ENCODE assay signal across 15 cellular contexts in genomic region chr7:111384065-111384891, GRCh38.
A peak's percentile ranks its signal among the peaks of the same experiment; 100 is the strongest.
DNase-seq lines count a peak whose midpoint lies in the region; ATAC-seq and TF ChIP-seq lines count a peak whose summit lies in the region.
"Had no signal": no experiment of that assay in that cellular context is flagged by ENCODE, and none has a peak within 500 bp of the region (broad histone marks: within the 10 kb centered on the region; RNA-seq: fewer than 3 reads in every experiment).

No MANE protein-coding gene starts in this region.

- no peak overlapping the region for H2BK5ac ChIP-seq in mesenchymal stem cell (ENCODE audit: low read depth, low read length, poor library complexity, severe bottlenecking)

- no peaks in the 10 kb centered on the region for H3K36me3 ChIP-seq in mesenchymal stem cell (ENCODE audit: control insufficient read depth in 1 of 2, insufficient read depth in 2 of 2, low read depth in 1 of 2, low read length in 2 of 2)
- H3K36me3 ChIP-seq: tibial artery had no signal

- H2AK5ac ChIP-seq in mesenchymal stem cell (ENCODE audit: low read length, severe bottlenecking) = no peak overlapping the region

- no TSS peak for BruUV-seq in Calu3 (replicated peaks; lab: Mats Ljungman, UMichigan)

- H2BK15ac ChIP-seq in mesenchymal stem cell (ENCODE audit: low read depth, poor library complexity, severe bottlenecking) = no peak overlapping the region

- no peak overlapping the region for H3K14ac ChIP-seq in mesenchymal stem cell (ENCODE audit: low read length in 2 of 2)

- DNase-seq in Calu3 = no peak
- peak; percentile 5 for DNase-seq in NCI-H460 (ENCODE audit: extremely low read depth, low read depth)
- peak; percentile 83 for DNase-seq in epithelial cell of esophagus (ENCODE audit: low read depth)
- peak; percentile 29 for DNase-seq in mesenchymal stem cell
- DNase-seq in activated naive CD4-positive, alpha-beta T cell treated with anti-CD3 and anti-CD28 coated beads, Interleukin-2, amount 50 U/mL, for 16 hours = no peak
- no peak for DNase-seq in cerebellar nuclear complex (lab: John Stamatoyannopoulos, UW)
- DNase-seq: activated CD8-positive, alpha-beta memory T cell treated with anti-CD3 and anti-CD28 coated beads for 24 hours; activated naive CD4-positive, alpha-beta T cell treated with Interleukin-2 at 50 U/mL for 16 hours; DMS53; NCI-H1048; NCI-H345; psoas muscle; tibial artery had no signal

- H3K9ac ChIP-seq in mesenchymal stem cell (ENCODE audit: low read length) = peak overlapping the region; percentile 44

- WGBS in mesenchymal stem cell = 100% methylated on average over 2 of the region's 3 CpGs

- no peak overlapping the region for H4K8ac ChIP-seq in mesenchymal stem cell (ENCODE audit: low read length)

- H3K4me2 ChIP-seq in mesenchymal stem cell (ENCODE audit: low read length, poor library complexity, severe bottlenecking) = no peak overlapping the region

- H3K4me3 Mint-ChIP-seq in Calu3 (ENCODE audit: low read depth, unreplicated experiment) = no peak overlapping the region

- peaks cover 42% of the 10 kb centered on the region for H3K4me1 Mint-ChIP-seq in Calu3 (ENCODE audit: low read depth, unreplicated experiment)

- H3K9me3 ChIP-seq in mesenchymal stem cell (ENCODE audit: control insufficient read depth, low read length) = no peaks in the 10 kb centered on the region
- H3K9me3 ChIP-seq: psoas muscle, tibial artery had no signal

- no peak overlapping the region for H3K18ac ChIP-seq in mesenchymal stem cell (ENCODE audit: low read depth in 1 of 2, low read length in 2 of 2)

- H3K4me1 ChIP-seq in mesenchymal stem cell (ENCODE audit: control insufficient read depth, insufficient read depth, low read depth, low read length) = no peaks in the 10 kb centered on the region
- H3K4me1 ChIP-seq: psoas muscle had no signal

- H3K27me3 Mint-ChIP-seq in Calu3 (ENCODE audit: unreplicated experiment) = no peaks in the 10 kb centered on the region

- H3K27ac Mint-ChIP-seq in Calu3 (ENCODE audit: unreplicated experiment) = peak overlapping the region; percentile 3

- H3K36me3 Mint-ChIP-seq in Calu3 (ENCODE audit: insufficient read depth, unreplicated experiment) = no peaks in the 10 kb centered on the region

- no peak overlapping the region for H3K4me3 ChIP-seq in epithelial cell of esophagus (ENCODE audit: low read length)
- H3K4me3 ChIP-seq in mesenchymal stem cell (ENCODE audit: insufficient read depth in 1 of 2, low read depth in 1 of 2, low read length in 2 of 2) = no peak overlapping the region
- H3K4me3 ChIP-seq: psoas muscle, tibial artery had no signal

- H3K27ac ChIP-seq in mesenchymal stem cell (ENCODE audit: low read length, poor library complexity, severe bottlenecking) = no peak overlapping the region
- H3K27ac ChIP-seq: psoas muscle, tibial artery had no signal

- intact Hi-C loops in Calu3 (cut with micrococcal nuclease; ENCODE audit: unreplicated experiment) = no loop called here

- no peak for TF ChIP-seq CTCF in Calu3 (IDR thresholded peaks at IDR 0.05; ENCODE audit: unreplicated experiment)
- TF ChIP-seq CTCF in epithelial cell of esophagus (IDR thresholded peaks at IDR 0.05; ENCODE audit: insufficient read depth, low read depth, low read length, missing control alignments) = no peak

- no peaks in the 10 kb centered on the region for H3K79me1 ChIP-seq in mesenchymal stem cell (replicated peaks; ENCODE audit: low read length, poor library complexity, severe bottlenecking)

- H2BK120ac ChIP-seq in mesenchymal stem cell (ENCODE audit: low read depth, low read length) = no peak overlapping the region

- no peak overlapping the region for H2BK12ac ChIP-seq in mesenchymal stem cell (ENCODE audit: low read length in 2 of 2)

- no peak overlapping the region for H4K91ac ChIP-seq in mesenchymal stem cell (ENCODE audit: low read length)

- no peak overlapping the region for H3K23ac ChIP-seq in mesenchymal stem cell (ENCODE audit: low read length in 2 of 2)

- peaks cover 10% of the 10 kb centered on the region for H3K9me3 Mint-ChIP-seq in Calu3 (ENCODE audit: low read depth, unreplicated experiment)

- no peak overlapping the region for H3K4ac ChIP-seq in mesenchymal stem cell (ENCODE audit: low read depth in 1 of 2, low read length in 2 of 2)

- no peak overlapping the region for H2AFZ ChIP-seq in mesenchymal stem cell (ENCODE audit: low read depth, low read length)

- CTCF ChIA-PET in Calu3 (lab: Charles Lee) = no interaction called here

- no peaks in the 10 kb centered on the region for H3K27me3 ChIP-seq in mesenchymal stem cell (ENCODE audit: control insufficient read depth in 1 of 2, insufficient read depth in 1 of 2, low read length in 2 of 2)
- H3K27me3 ChIP-seq: tibial artery had no signal

- ATAC-seq in HG02642 (IDR thresholded peaks at IDR 0.05; ENCODE audit: poor library complexity, unreplicated experiment) = no peak
- ATAC-seq in HG03095 (IDR thresholded peaks at IDR 0.05; ENCODE audit: unreplicated experiment) = no peak
- ATAC-seq: psoas muscle had no signal

Comparison
In these comparisons a context has a peak if more than half of its experiments do, and no peak if none do; other contexts are left out.
1. DNase-seq: peak in NCI-H460 (single experiment), epithelial cell of esophagus (single experiment) and mesenchymal stem cell (single experiment); none in Calu3 (single experiment), activated naive CD4-positive, alpha-beta T cell treated with anti-CD3 and anti-CD28 coated beads, Interleukin-2, amount 50 U/mL, for 16 hours (single experiment) and cerebellar nuclear complex (0 of 2).